1 cellular context compared by ENCODE assay signal in genomic region chr17:4903051-4903818, GRCh38.
TF ChIP-seq lines count a peak whose summit lies in the region.

TSS of gene CHRNE (minus strand) at chr17:4903098. CDS start at chr17:4903063, 35 bp downstream.

TF ChIP-seq in K562, 482 proteins besides CTCF, POLR2A, EP300 and RAD21 (continued from another document):
- TF ChIP-seq ZBTB40 (IDR thresholded peaks at IDR 0.05) (no peak), ZBTB40 (CRISPR knock-in tag; IDR thresholded peaks at IDR 0.05) (no peak), MAX (CRISPR knock-in tag; IDR thresholded peaks at IDR 0.05) (0 out of 2 replicates have a peak, but pooled peaks have one; percentile 28), ZBTB7A (IDR thresholded peaks at IDR 0.05; ENCODE audit: borderline replicate concordance, control insufficient read depth, low read depth, low read length) (peak; percentile 55; the same call in 1 of the 2 replicates), MYC (IDR thresholded peaks at IDR 0.05; ENCODE audit: low read depth, low read length) (peak; percentile 54), MYC (CRISPR knock-in tag; IDR thresholded peaks at IDR 0.05; ENCODE audit: borderline replicate concordance, low read depth) (no peak), SMC3 (conservative IDR thresholded peaks at IDR 0.05; ENCODE audit: insufficient read depth, low read depth, low read length) (peak; percentile 71; the same call in 1 of the 2 replicates)
